21 cellular contexts compared by ENCODE assay signal in the genomic region with DNA sequence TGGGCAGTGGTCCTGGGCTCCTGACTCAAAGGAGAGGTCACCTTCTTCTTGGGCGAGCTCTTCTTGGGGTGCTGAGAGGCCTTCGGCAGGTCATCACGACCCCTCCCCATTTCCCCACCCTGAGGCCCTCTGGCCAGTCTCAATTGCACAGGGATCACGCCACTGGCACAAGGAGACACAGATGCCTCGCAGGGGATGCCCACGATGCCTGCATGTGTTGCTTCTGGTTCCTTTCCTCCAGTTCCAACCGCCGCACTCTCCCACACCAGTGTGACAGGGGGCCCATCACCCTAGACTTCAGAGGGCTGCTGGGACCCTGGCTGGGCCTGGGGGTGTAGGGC.
"Had no signal": no experiment of that assay in that cellular context is flagged by ENCODE, and none has a peak within 500 bp of the region (broad histone marks: within the 10 kb centered on the region; RNA-seq: fewer than 3 reads in every experiment).

No MANE protein-coding gene starts in this region.

- H3K27ac Mint-ChIP-seq: natural killer cell treated with Interleukin-12 subunit alpha and Interleukin-12 subunit beta and Interleukin-15 and Interleukin-18, amount 100 ng/mL, for 72 hours had no signal

- H3K27me3 ChIP-seq: colonic mucosa, hepatocyte, right lobe of liver, tibial artery, upper lobe of left lung, uterus had no signal

- H3K4me3 Mint-ChIP-seq: natural killer cell treated with Interleukin-12 subunit alpha and Interleukin-12 subunit beta and Interleukin-15 and Interleukin-18, amount 100 ng/mL, for 72 hours had no signal

- FAIRE-seq: endothelial cell of umbilical vein had no signal

- H3K27ac ChIP-seq: colonic mucosa, foreskin keratinocyte, hepatocyte, psoas muscle, right lobe of liver, tibial artery, upper lobe of left lung, uterus had no signal

- H3K27me3 Mint-ChIP-seq: natural killer cell treated with Interleukin-12 subunit alpha and Interleukin-12 subunit beta and Interleukin-15 and Interleukin-18, amount 100 ng/mL, for 72 hours had no signal

- H3K36me3 Mint-ChIP-seq: natural killer cell treated with Interleukin-12 subunit alpha and Interleukin-12 subunit beta and Interleukin-15 and Interleukin-18, amount 100 ng/mL, for 72 hours had no signal

- H3K36me3 ChIP-seq: colonic mucosa, right lobe of liver, uterus had no signal

- H3K9me3 Mint-ChIP-seq: natural killer cell treated with Interleukin-12 subunit alpha and Interleukin-12 subunit beta and Interleukin-15 and Interleukin-18, amount 100 ng/mL, for 72 hours had no signal

- H3K9me3 ChIP-seq: colonic mucosa, psoas muscle, right lobe of liver, tibial artery, upper lobe of left lung, uterus had no signal

- DNase-seq: colonic mucosa; dermis blood vessel endothelial cell; erythroblast; foreskin keratinocyte; left colon; left ventricle myocardium superior; mesenchymal stem cell; midbrain; psoas muscle; retina; stimulated activated CD4-positive, alpha-beta T cell treated with anti-CD3 and anti-CD28 coated beads, Interleukin-2, amount 100 ng/mL, for 24 hours; stimulated activated CD4-positive, alpha-beta T cell treated with anti-CD3 and anti-CD28 coated beads, Interleukin-4, amount 100 ng/mL, for 4 hours; stimulated activated naive CD4-positive, alpha-beta T cell treated with Interleukin-2 at 50 U/mL for 16 hours; tibial artery; uterus had no signal

- ATAC-seq: foreskin keratinocyte; left colon; left ventricle myocardium superior; natural killer cell treated with Interleukin-12 subunit alpha and Interleukin-12 subunit beta and Interleukin-15 and Interleukin-18, amount 100 ng/mL, for 72 hours had no signal

- H3K4me1 ChIP-seq: colonic mucosa, psoas muscle, right lobe of liver, uterus had no signal

- H3K4me3 ChIP-seq: colonic mucosa, hepatocyte, lung, psoas muscle, right lobe of liver, tibial artery, upper lobe of left lung, uterus had no signal
